ENCODE assay signal across 25 cellular contexts in the genomic region with DNA sequence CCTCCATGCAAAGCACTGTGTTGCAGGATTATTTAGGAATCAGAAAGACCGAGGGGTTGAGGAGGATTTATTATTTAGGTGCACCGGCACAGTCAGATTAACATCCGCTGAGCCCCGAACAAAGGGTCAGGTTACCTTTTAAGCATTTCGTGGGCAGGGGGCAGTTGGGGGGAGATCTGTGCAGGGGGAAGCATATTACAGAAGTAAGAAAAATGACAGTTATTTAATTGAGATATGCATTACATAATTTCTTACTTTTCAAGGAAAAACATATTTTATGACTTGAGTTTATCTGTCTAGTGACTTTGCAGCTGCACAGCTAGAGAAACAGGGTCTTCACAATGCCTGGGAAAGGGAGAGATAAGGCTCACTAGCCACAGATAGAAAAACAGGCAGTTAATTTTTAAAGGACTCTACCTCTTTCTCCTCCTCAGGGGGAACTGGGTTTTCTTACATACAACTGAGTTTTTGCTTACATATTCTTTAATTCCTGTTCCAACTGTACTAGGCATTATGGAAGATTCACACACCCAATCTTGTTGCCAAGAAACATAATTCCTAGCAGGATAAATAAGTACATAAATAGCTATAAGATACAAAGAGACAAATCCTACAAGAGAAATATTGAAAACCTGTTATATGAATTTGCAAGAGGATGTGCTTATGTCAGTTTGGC. TPM values are rescaled to one million over a fixed set of nuclear protein-coding genes. Genes with fewer than 3 reads are reported as not detected.
DNase-seq lines count a peak whose midpoint lies in the region; ATAC-seq lines count a peak whose summit lies in the region.
"Had no signal": no experiment of that assay in that cellular context is flagged by ENCODE, and none has a peak within 500 bp of the region (broad histone marks: within the 10 kb centered on the region; RNA-seq: fewer than 3 reads in every experiment).

No MANE protein-coding gene starts in this region.

- H3K36me3 Mint-ChIP-seq in activated CD8-positive, alpha-beta memory T cell treated with anti-CD3 and anti-CD28 coated beads, Interleukin-2, amount 10 ng/mL, durations not matched to agents 7 days and 5 days: no peaks in the 10 kb centered on the region
- H3K36me3 Mint-ChIP-seq in CD8-positive, alpha-beta memory T cell: no peaks in the 10 kb centered on the region
- peaks cover 5% of the 10 kb centered on the region for H3K36me3 Mint-ChIP-seq in T-helper 17 cell (ENCODE audit: low read depth)
- no peaks in the 10 kb centered on the region for H3K36me3 Mint-ChIP-seq in natural killer cell treated with Interleukin-12 subunit alpha and Interleukin-12 subunit beta and Interleukin-15 and Interleukin-18, amount 100 ng/mL, for 72 hours
- H3K36me3 Mint-ChIP-seq: CD14-positive monocyte had no signal

- H3K36me3 ChIP-seq in CD8-positive, alpha-beta memory T cell (ENCODE audit: insufficient read depth, low read length): no peaks in the 10 kb centered on the region
- H3K36me3 ChIP-seq: colonic mucosa, tibial artery had no signal

- DNase-seq in activated CD8-positive, alpha-beta memory T cell treated with anti-CD3 and anti-CD28 coated beads, Interleukin-2, amount 10 ng/mL, durations not matched to agents 7 days and 5 days: no peak
- no peak for DNase-seq in activated CD8-positive, alpha-beta memory T cell treated with anti-CD3 and anti-CD28 coated beads, Interleukin-2, amount 50 U/mL, for 48 hours
- no peak for DNase-seq in CD8-positive, alpha-beta memory T cell
- DNase-seq in T-helper 17 cell: no peak
- no peak for DNase-seq in natural killer cell treated with Interleukin-12 subunit alpha and Interleukin-12 subunit beta and Interleukin-15 and Interleukin-18, amount 100 ng/mL, for 72 hours (ENCODE audit: low spot score)
- no peak for DNase-seq in NCI-H2081 (lab: John Stamatoyannopoulos, UW)
- DNase-seq: activated CD8-positive, alpha-beta memory T cell treated with anti-CD3 and anti-CD28 coated beads, Interleukin-2, amount 50 U/mL, for 4 hours; body of pancreas; colonic mucosa; DMS53; endodermal cell; GM23248; KBM-7; mesenchymal stem cell; NCI-H146; NCI-H69; psoas muscle; SHP77; stimulated activated CD4-positive, alpha-beta T cell treated with anti-CD3 and anti-CD28 coated beads, Interleukin-1b, Interleukin-23, amount 100 ng/mL, for 48 hours; stimulated activated naive CD4-positive, alpha-beta T cell; tibial artery had no signal

- H3K9me3 ChIP-seq in CD8-positive, alpha-beta memory T cell (ENCODE audit: low read length): no peaks in the 10 kb centered on the region
- no peaks in the 10 kb centered on the region for H3K9me3 ChIP-seq in T-helper 17 cell (ENCODE audit: control insufficient read depth, low read length, poor library complexity, severe bottlenecking)
- H3K9me3 ChIP-seq: body of pancreas, colonic mucosa, psoas muscle, tibial artery had no signal

- H3K27me3 Mint-ChIP-seq in activated CD8-positive, alpha-beta memory T cell treated with anti-CD3 and anti-CD28 coated beads, Interleukin-2, amount 10 ng/mL, durations not matched to agents 7 days and 5 days: peaks cover 6% of the 10 kb centered on the region
- peaks cover 2 to 12% of the 10 kb centered on the region in 2 donors for H3K27me3 Mint-ChIP-seq in CD8-positive, alpha-beta memory T cell
- peaks cover 31% of the 10 kb centered on the region for H3K27me3 Mint-ChIP-seq in T-helper 17 cell
- peaks cover 12 to 14% of the 10 kb centered on the region in 2 donors for H3K27me3 Mint-ChIP-seq in natural killer cell treated with Interleukin-12 subunit alpha and Interleukin-12 subunit beta and Interleukin-15 and Interleukin-18, amount 100 ng/mL, for 72 hours

- no peak for ATAC-seq in activated CD8-positive, alpha-beta memory T cell treated with anti-CD3 and anti-CD28 coated beads, Interleukin-2, amount 10 ng/mL, durations not matched to agents 7 days and 5 days
- ATAC-seq in T-helper 17 cell (no peak), GM18502 (IDR thresholded peaks at IDR 0.05; ENCODE audit: poor library complexity, unreplicated experiment) (no peak)
- ATAC-seq in natural killer cell treated with Interleukin-12 subunit alpha and Interleukin-12 subunit beta and Interleukin-15 and Interleukin-18, amount 100 ng/mL, for 72 hours: no peak
- ATAC-seq in activated CD4-positive, CD25-positive, alpha-beta regulatory T cell treated with anti-CD3 and anti-CD28 coated beads, Interleukin-2, amount 50 U/mL, for 24 hours: no peak
- ATAC-seq: body of pancreas, psoas muscle, WTC11 had no signal

- peaks cover 28% of the 10 kb centered on the region for H3K4me1 ChIP-seq in CD8-positive, alpha-beta memory T cell (ENCODE audit: insufficient read depth, low read length)
- H3K4me1 ChIP-seq: colonic mucosa had no signal

- H3K9me3 Mint-ChIP-seq in activated CD8-positive, alpha-beta memory T cell treated with anti-CD3 and anti-CD28 coated beads, Interleukin-2, amount 10 ng/mL, durations not matched to agents 7 days and 5 days (ENCODE audit: low read depth): no peaks in the 10 kb centered on the region
- no peaks in the 10 kb centered on the region for H3K9me3 Mint-ChIP-seq in CD8-positive, alpha-beta memory T cell
- H3K9me3 Mint-ChIP-seq in natural killer cell treated with Interleukin-12 subunit alpha and Interleukin-12 subunit beta and Interleukin-15 and Interleukin-18, amount 100 ng/mL, for 72 hours: no peaks in the 10 kb centered on the region

- peak overlapping the region; percentile 8 for H3K27ac ChIP-seq in CD8-positive, alpha-beta memory T cell (ENCODE audit: low read depth, low read length)
- H3K27ac ChIP-seq: body of pancreas, colonic mucosa, GM23248, psoas muscle, tibial artery had no signal

- CTCF ChIA-PET in activated CD8-positive, alpha-beta memory T cell treated with anti-CD3 and anti-CD28 coated beads, Interleukin-2, amount 10 ng/mL, durations not matched to agents 7 days and 5 days (lab: Charles Lee): interaction anchor here (1.6 to 5.6 kb wide), 8 partner anchors 10 to 173 kb away, joined by 8 to 135 read pairs (median 24); a partner anchor contains a TSS
- CTCF ChIA-PET in CD8-positive, alpha-beta memory T cell (lab: Charles Lee): interaction anchor here (2.0 to 8.1 kb wide), 5 partner anchors 10 to 174 kb away, joined by 5 to 103 read pairs (median 26); a partner anchor contains a TSS

- POLR2A ChIA-PET in CD8-positive, alpha-beta memory T cell (lab: Charles Lee): interaction anchor here (3.2 kb wide), 1 partner anchor 174 kb away, joined by 31 read pairs; no protein-coding TSS in a partner anchor

- peaks cover 10% of the 10 kb centered on the region for H3K4me1 Mint-ChIP-seq in activated CD8-positive, alpha-beta memory T cell treated with anti-CD3 and anti-CD28 coated beads, Interleukin-2, amount 10 ng/mL, durations not matched to agents 7 days and 5 days
- H3K4me1 Mint-ChIP-seq in CD8-positive, alpha-beta memory T cell: peaks cover 4 to 9% (median 6%) of the 10 kb centered on the region in 3 donors
- H3K4me1 Mint-ChIP-seq in T-helper 17 cell: peaks cover 16% of the 10 kb centered on the region
- H3K4me1 Mint-ChIP-seq in natural killer cell treated with Interleukin-12 subunit alpha and Interleukin-12 subunit beta and Interleukin-15 and Interleukin-18, amount 100 ng/mL, for 72 hours (ENCODE audit: low read depth in 2 of 2): peaks cover 0 to 3% of the 10 kb centered on the region in 2 donors

- no peaks in the 10 kb centered on the region for H3K27me3 ChIP-seq in CD8-positive, alpha-beta memory T cell (ENCODE audit: insufficient read depth, low read length, poor library complexity, severe bottlenecking)
- H3K27me3 ChIP-seq: body of pancreas, colonic mucosa, tibial artery had no signal

- H3K4me3 ChIP-seq in CD8-positive, alpha-beta memory T cell (ENCODE audit: low read length): no peak overlapping the region
- H3K4me3 ChIP-seq: body of pancreas, colonic mucosa, GM23248, psoas muscle, tibial artery had no signal

- peak overlapping the region; percentile 28 for H3K27ac Mint-ChIP-seq in activated CD8-positive, alpha-beta memory T cell treated with anti-CD3 and anti-CD28 coated beads, Interleukin-2, amount 10 ng/mL, durations not matched to agents 7 days and 5 days
- peak overlapping the region in 5 of 8 donors; percentile 15 to 87 (median 67) for H3K27ac Mint-ChIP-seq in CD8-positive, alpha-beta memory T cell
- H3K27ac Mint-ChIP-seq in T-helper 17 cell: peak overlapping the region; percentile 53
- H3K27ac Mint-ChIP-seq in natural killer cell treated with Interleukin-12 subunit alpha and Interleukin-12 subunit beta and Interleukin-15 and Interleukin-18, amount 100 ng/mL, for 72 hours: peak overlapping the region in 1 of 2 donors; percentile 2
- H3K27ac Mint-ChIP-seq: CD14-positive monocyte, endodermal cell, WTC11 had no signal

- peak overlapping the region; percentile 9 for H3K4me3 Mint-ChIP-seq in activated CD8-positive, alpha-beta memory T cell treated with anti-CD3 and anti-CD28 coated beads, Interleukin-2, amount 10 ng/mL, durations not matched to agents 7 days and 5 days
- peak overlapping the region in 4 of 7 donors; percentile 6 to 51 (median 12) for H3K4me3 Mint-ChIP-seq in CD8-positive, alpha-beta memory T cell
- H3K4me3 Mint-ChIP-seq in T-helper 17 cell: no peak overlapping the region
- H3K4me3 Mint-ChIP-seq in natural killer cell treated with Interleukin-12 subunit alpha and Interleukin-12 subunit beta and Interleukin-15 and Interleukin-18, amount 100 ng/mL, for 72 hours: peak overlapping the region; percentile 37
- H3K4me3 Mint-ChIP-seq: CD14-positive monocyte, endodermal cell, WTC11 had no signal

RNA-seq across cellular contexts. Expression of a gene that starts 1.7 kb away (rescaled TPM):
- total RNA-seq in activated CD8-positive, alpha-beta memory T cell treated with anti-CD3 and anti-CD28 coated beads, Interleukin-2, amount 10 ng/mL, durations not matched to agents 7 days and 5 days: 1 to 10 TPM; 8.7 to 9.3 TPM
- 10 to 100 TPM; 12.1 to 12.8 TPM for total RNA-seq in CD8-positive, alpha-beta memory T cell
- polyA plus RNA-seq in CD8-positive, alpha-beta memory T cell: 10.4 TPM
- total RNA-seq in T-helper 17 cell: 10 to 100 TPM in 1 of 2 donors, 1 to 10 TPM in 1; 7.6 to 10.6 TPM
- total RNA-seq in natural killer cell treated with Interleukin-12 subunit alpha and Interleukin-12 subunit beta and Interleukin-15 and Interleukin-18, amount 100 ng/mL, for 72 hours: 10 to 100 TPM in 1 of 2 donors, 1 to 10 TPM in 1; 8.1 to 12.4 TPM

RNA-seq across cellular contexts. Expression of a gene that starts 31.5 kb away (rescaled TPM):
- 10 to 100 TPM; 20.6 to 26.4 TPM for total RNA-seq in activated CD8-positive, alpha-beta memory T cell treated with anti-CD3 and anti-CD28 coated beads, Interleukin-2, amount 10 ng/mL, durations not matched to agents 7 days and 5 days
- 10 to 100 TPM; 35.8 to 37.9 TPM for total RNA-seq in CD8-positive, alpha-beta memory T cell
- 14.8 TPM for polyA plus RNA-seq in CD8-positive, alpha-beta memory T cell
- total RNA-seq in T-helper 17 cell: 10 to 100 TPM; 17.8 to 20.1 TPM
- 10 to 100 TPM; 23.7 to 47.2 TPM for total RNA-seq in natural killer cell treated with Interleukin-12 subunit alpha and Interleukin-12 subunit beta and Interleukin-15 and Interleukin-18, amount 100 ng/mL, for 72 hours
